1 cellular context compared by ENCODE assay signal in genomic region chr2:127403460-127403859, GRCh38.
TF ChIP-seq lines count a peak whose summit lies in the region.

No MANE protein-coding gene starts in this region.

TF ChIP-seq in IMR-90, 13 proteins besides CTCF, POLR2A, EP300 and RAD21:
- TF ChIP-seq FOS (IDR thresholded peaks at IDR 0.05; ENCODE audit: low read depth, low read length), result no peak
- TF ChIP-seq MXI1 (IDR thresholded peaks at IDR 0.05; ENCODE audit: borderline replicate concordance, low read depth, low read length), result no peak
- TF ChIP-seq NFE2L2 (IDR thresholded peaks at IDR 0.05; ENCODE audit: low read depth, low read length), result no peak
- TF ChIP-seq MAZ (IDR thresholded peaks at IDR 0.05; ENCODE audit: borderline replicate concordance, low read depth, low read length), result no peak
- no peak for TF ChIP-seq RFX5 (IDR thresholded peaks at IDR 0.05; ENCODE audit: low read depth, low read length)
- no peak for TF ChIP-seq BHLHE40 (IDR thresholded peaks at IDR 0.05; ENCODE audit: low read depth, low read length)
- TF ChIP-seq CEBPB (IDR thresholded peaks at IDR 0.05; ENCODE audit: low read depth, low read length), result no peak
- TF ChIP-seq RCOR1 (IDR thresholded peaks at IDR 0.05; ENCODE audit: insufficient replicate concordance, low read length), result no peak
- TF ChIP-seq SMC3 (IDR thresholded peaks at IDR 0.05; ENCODE audit: low read depth, low read length), result no peak
- TF ChIP-seq CHD1 (IDR thresholded peaks at IDR 0.05; ENCODE audit: low read depth, low read length), result no peak
- no peak for TF ChIP-seq USF2 (IDR thresholded peaks at IDR 0.05; ENCODE audit: low read depth, low read length)
- no peak for TF ChIP-seq MAFK (IDR thresholded peaks at IDR 0.05; ENCODE audit: low read depth, low read length)
- TF ChIP-seq ELK1 (IDR thresholded peaks at IDR 0.05; ENCODE audit: borderline replicate concordance, low read depth, low read length), result no peak
